ENCODE assay signal across 17 cellular contexts in the genomic region with DNA sequence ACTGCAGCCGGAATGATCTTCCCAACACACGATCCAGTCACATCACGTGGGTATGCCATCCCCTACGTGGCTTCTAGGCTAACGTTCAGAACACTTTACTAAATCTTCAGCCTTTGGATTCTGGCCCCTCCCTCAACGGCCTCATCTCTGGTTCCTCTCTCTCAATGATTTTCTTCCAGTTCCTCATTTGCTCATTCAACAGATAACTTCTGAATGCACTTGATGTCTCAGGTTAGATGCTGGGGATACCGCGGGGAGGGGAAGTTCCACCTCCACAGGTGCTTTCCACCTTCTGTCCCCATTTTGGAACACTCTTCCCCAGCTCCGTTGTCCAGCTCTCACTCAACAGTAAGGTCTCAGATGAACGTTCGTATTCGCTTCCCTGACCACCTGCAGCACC.
DNase-seq lines count a peak whose midpoint lies in the region; ATAC-seq and TF ChIP-seq lines count a peak whose summit lies in the region.
"Had no signal": no experiment of that assay in that cellular context is flagged by ENCODE, and none has a peak within 500 bp of the region (broad histone marks: within the 10 kb centered on the region; RNA-seq: fewer than 3 reads in every experiment).

No MANE protein-coding gene starts in this region.

- peaks cover 0 to 9% (median 3%) of the 10 kb centered on the region in 7 donors for H3K9me3 Mint-ChIP-seq in CD4-positive, CD25-positive, alpha-beta regulatory T cell
- H3K9me3 Mint-ChIP-seq in osteocyte (ENCODE audit: unreplicated experiment), result no peaks in the 10 kb centered on the region
- peaks cover 0 to 9% (median 4%) of the 10 kb centered on the region in 5 donors for H3K9me3 Mint-ChIP-seq in CD8-positive, alpha-beta memory T cell
- H3K9me3 Mint-ChIP-seq: H9 had no signal

- peaks cover 10% of the 10 kb centered on the region in 2 experiments for H3K9me3 ChIP-seq in CD4-positive, CD25-positive, alpha-beta regulatory T cell (ENCODE audit: control insufficient read depth in 2 of 2, low read length in 2 of 2)
- H3K9me3 ChIP-seq in CD8-positive, alpha-beta memory T cell (ENCODE audit: low read length), result peaks cover 6% of the 10 kb centered on the region
- H3K9me3 ChIP-seq: Peyer's patch, psoas muscle had no signal

- no peaks in the 10 kb centered on the region for H3K36me3 ChIP-seq in CD4-positive, CD25-positive, alpha-beta regulatory T cell (ENCODE audit: control insufficient read depth, insufficient read depth, low read length)
- no peaks in the 10 kb centered on the region for H3K36me3 ChIP-seq in CD8-positive, alpha-beta memory T cell (ENCODE audit: insufficient read depth, low read length)

- no peak for TF ChIP-seq CTCF in osteocyte (IDR thresholded peaks at IDR 0.05)

- peak overlapping the region in 1 of 4 donors; percentile 82 for H3K4me3 Mint-ChIP-seq in CD4-positive, CD25-positive, alpha-beta regulatory T cell
- no peak overlapping the region for H3K4me3 Mint-ChIP-seq in osteocyte (ENCODE audit: unreplicated experiment)
- H3K4me3 Mint-ChIP-seq in CD8-positive, alpha-beta memory T cell, result no peak overlapping the region
- H3K4me3 Mint-ChIP-seq: H9 had no signal

- POLR2A ChIA-PET in CD8-positive, alpha-beta memory T cell (lab: Charles Lee), result no interaction called here
- POLR2A ChIA-PET in HEK293T (lab: Yijun Ruan, JAX), result no interaction called here

- H3K27ac ChIP-seq in CD4-positive, CD25-positive, alpha-beta regulatory T cell (ENCODE audit: insufficient read depth, low read length, poor library complexity, severe bottlenecking), result no peak overlapping the region
- H3K27ac ChIP-seq in CD8-positive, alpha-beta memory T cell (ENCODE audit: low read depth, low read length), result no peak overlapping the region
- H3K27ac ChIP-seq: Peyer's patch, psoas muscle had no signal

- H3K27me3 ChIP-seq in CD4-positive, CD25-positive, alpha-beta regulatory T cell (ENCODE audit: control insufficient read depth, insufficient read depth, low read length), result peaks cover 3% of the 10 kb centered on the region
- H3K27me3 ChIP-seq in CD8-positive, alpha-beta memory T cell (ENCODE audit: insufficient read depth, low read length, poor library complexity, severe bottlenecking), result no peaks in the 10 kb centered on the region
- H3K27me3 ChIP-seq: Peyer's patch had no signal

- H3K36me3 Mint-ChIP-seq in CD4-positive, CD25-positive, alpha-beta regulatory T cell, result peaks cover 3% of the 10 kb centered on the region
- peaks cover 3% of the 10 kb centered on the region for H3K36me3 Mint-ChIP-seq in osteocyte (ENCODE audit: unreplicated experiment)
- peaks cover 0 to 13% (median 6%) of the 10 kb centered on the region in 3 donors for H3K36me3 Mint-ChIP-seq in CD8-positive, alpha-beta memory T cell

- no peak overlapping the region for H3K4me3 ChIP-seq in CD4-positive, CD25-positive, alpha-beta regulatory T cell (ENCODE audit: low read depth, low read length)
- no peak overlapping the region for H3K4me3 ChIP-seq in CD8-positive, alpha-beta memory T cell (ENCODE audit: low read length)
- H3K4me3 ChIP-seq: Peyer's patch, psoas muscle had no signal

- H3K27me3 Mint-ChIP-seq in CD4-positive, CD25-positive, alpha-beta regulatory T cell, result peaks cover 18% of the 10 kb centered on the region
- H3K27me3 Mint-ChIP-seq in osteocyte (ENCODE audit: unreplicated experiment), result no peaks in the 10 kb centered on the region
- H3K27me3 Mint-ChIP-seq in CD8-positive, alpha-beta memory T cell, result peaks cover 5 to 19% of the 10 kb centered on the region in 2 donors
- H3K27me3 Mint-ChIP-seq: T-helper 17 cell had no signal

- peaks cover 13 to 52% (median 37%) of the 10 kb centered on the region in 4 donors for H3K4me1 Mint-ChIP-seq in CD4-positive, CD25-positive, alpha-beta regulatory T cell
- H3K4me1 Mint-ChIP-seq in osteocyte (ENCODE audit: unreplicated experiment), result no peaks in the 10 kb centered on the region
- peaks cover 18 to 52% (median 30%) of the 10 kb centered on the region in 3 donors for H3K4me1 Mint-ChIP-seq in CD8-positive, alpha-beta memory T cell
- H3K4me1 Mint-ChIP-seq: H9 had no signal

- peak overlapping the region; percentile 40 to 81 (median 62) for H3K27ac Mint-ChIP-seq in CD4-positive, CD25-positive, alpha-beta regulatory T cell
- H3K27ac Mint-ChIP-seq in osteocyte (ENCODE audit: unreplicated experiment), result no peak overlapping the region
- H3K27ac Mint-ChIP-seq in CD8-positive, alpha-beta memory T cell, result peak overlapping the region in 3 of 8 donors; percentile 43 to 52 (median 47)
- H3K27ac Mint-ChIP-seq: H9 had no signal

- CTCF ChIA-PET in CD8-positive, alpha-beta memory T cell (lab: Charles Lee), result no interaction called here
- CTCF ChIA-PET in HEK293T (lab: Yijun Ruan, JAX), result no interaction called here

- no peak for DNase-seq in CD4-positive, CD25-positive, alpha-beta regulatory T cell
- peak; percentile 64 for DNase-seq in NOMO-1 treated with DMSO at 0.1 percent for 48 hours (lab: John Stamatoyannopoulos, UW; ENCODE audit: unreplicated experiment)
- no peak for DNase-seq in NCI-H524 (lab: John Stamatoyannopoulos, UW)
- no peak for DNase-seq in osteocyte (ENCODE audit: extremely low spot score, unreplicated experiment)
- DNase-seq in CD8-positive, alpha-beta memory T cell, result no peak
- DNase-seq in HEK293T (ENCODE audit: extremely low spot score), result no peak
- DNase-seq: activated effector memory CD4-positive, alpha-beta T cell treated with anti-CD3 and anti-CD28 coated beads, Interleukin-2, amount 50 U/mL, for 16 hours; cortex of kidney; H9; left colon; NCI-H1417; NCI-H446; Peyer's patch; psoas muscle; T-helper 17 cell had no signal

- no peak for ATAC-seq in CD4-positive, CD25-positive, alpha-beta regulatory T cell (ENCODE audit: low read depth in 2 of 2)
- ATAC-seq in GM18867 (IDR thresholded peaks at IDR 0.05; ENCODE audit: unreplicated experiment) (peak; percentile 81), HG02678 (IDR thresholded peaks at IDR 0.05; ENCODE audit: unreplicated experiment) (peak; percentile 50)
- ATAC-seq: left colon, psoas muscle, T-helper 17 cell had no signal

- H3K4me1 ChIP-seq in CD4-positive, CD25-positive, alpha-beta regulatory T cell (ENCODE audit: control insufficient read depth, insufficient read depth, low read length, poor library complexity, severe bottlenecking), result peaks cover 37% of the 10 kb centered on the region
- peaks cover 42% of the 10 kb centered on the region for H3K4me1 ChIP-seq in CD8-positive, alpha-beta memory T cell (ENCODE audit: insufficient read depth, low read length)
- H3K4me1 ChIP-seq: psoas muscle had no signal

TF ChIP-seq in HEK293T, 16 proteins besides CTCF, POLR2A, EP300 and RAD21:
- TF ChIP-seq CTBP1 (IDR thresholded peaks at IDR 0.05; ENCODE audit: borderline replicate concordance), result no peak
- TF ChIP-seq L3MBTL2 (conservative IDR thresholded peaks at IDR 0.05), result no peak
- no peak for TF ChIP-seq FOXM1 (IDR thresholded peaks at IDR 0.05; ENCODE audit: borderline replicate concordance)
- no peak for TF ChIP-seq TARDBP (IDR thresholded peaks at IDR 0.05)
- TF ChIP-seq FOXK2 (IDR thresholded peaks at IDR 0.05), result no peak
- no peak for TF ChIP-seq ZNF384 (IDR thresholded peaks at IDR 0.05)
- no peak for TF ChIP-seq ARNT (IDR thresholded peaks at IDR 0.05)
- no peak for TF ChIP-seq ELF4 (IDR thresholded peaks at IDR 0.05)
- TF ChIP-seq, protein P1, sequence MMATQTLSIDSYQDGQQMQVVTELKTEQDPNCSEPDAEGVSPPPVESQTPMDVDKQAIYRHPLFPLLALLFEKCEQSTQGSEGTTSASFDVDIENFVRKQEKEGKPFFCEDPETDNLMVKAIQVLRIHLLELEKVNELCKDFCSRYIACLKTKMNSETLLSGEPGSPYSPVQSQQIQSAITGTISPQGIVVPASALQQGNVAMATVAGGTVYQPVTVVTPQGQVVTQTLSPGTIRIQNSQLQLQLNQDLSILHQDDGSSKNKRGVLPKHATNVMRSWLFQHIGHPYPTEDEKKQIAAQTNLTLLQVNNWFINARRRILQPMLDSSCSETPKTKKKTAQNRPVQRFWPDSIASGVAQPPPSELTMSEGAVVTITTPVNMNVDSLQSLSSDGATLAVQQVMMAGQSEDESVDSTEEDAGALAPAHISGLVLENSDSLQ (IDR thresholded peaks at IDR 0.05), result no peak
- TF ChIP-seq BHLHE40 (IDR thresholded peaks at IDR 0.05; ENCODE audit: borderline replicate concordance), result no peak
- no peak for TF ChIP-seq SP1 (IDR thresholded peaks at IDR 0.05)
- TF ChIP-seq LEF1 (IDR thresholded peaks at IDR 0.05; ENCODE audit: borderline replicate concordance), result no peak
- no peak for TF ChIP-seq SUZ12 (IDR thresholded peaks at IDR 0.05)
- TF ChIP-seq NFRKB (IDR thresholded peaks at IDR 0.05), result no peak
- no peak for TF ChIP-seq FOXA1 (IDR thresholded peaks at IDR 0.05)
- no peak for TF ChIP-seq HDGF (IDR thresholded peaks at IDR 0.05; ENCODE audit: borderline replicate concordance)

Comparison
In these comparisons a context has a peak if more than half of its experiments do, and no peak if none do; other contexts are left out.
1. ATAC-seq: peak in GM18867 (single experiment) and HG02678 (single experiment); none in CD4-positive, CD25-positive, alpha-beta regulatory T cell (0 of 2).